ENCODE assay signal across 8 cellular contexts in genomic region chr19:44212865-44213346, GRCh38. TPM values are rescaled to one million over a fixed set of nuclear protein-coding genes. Genes with fewer than 3 reads are reported as not detected.
DNase-seq lines count a peak whose midpoint lies in the region; ATAC-seq, FAIRE-seq and TF ChIP-seq lines count a peak whose summit lies in the region.

No MANE protein-coding gene starts in this region.

- peak overlapping the region; percentile 77 for H3K4ac ChIP-seq in IMR-90 (ENCODE audit: low read depth, low read length)

- peak overlapping the region; percentile 96 for H2AFZ ChIP-seq in IMR-90 (replicated peaks; ENCODE audit: low read length, poor library complexity)

- H3K23ac ChIP-seq in IMR-90 (ENCODE audit: low read depth, low read length): peak overlapping the region; percentile 89; the same call in 1 of the 2 replicates

- H3K36me3 ChIP-seq in IMR-90 (ENCODE audit: control insufficient read depth, insufficient read depth, low read length) (peaks cover 16% of the 10 kb centered on the region), pancreas (peaks cover under 1 to 5% (median 3%) of the 10 kb centered on the region in 3 donors)

- dilution Hi-C loops in IMR-90 (cut with HindIII; ENCODE audit: low sequenced_read_pairs, unreplicated experiment): no loop called here

- H2BK15ac ChIP-seq in IMR-90 (ENCODE audit: low read depth, low read length): no peak overlapping the region

- H2BK120ac ChIP-seq in IMR-90 (ENCODE audit: low read depth, low read length): no peak overlapping the region

- H3K27me3 ChIP-seq in IMR-90 (ENCODE audit: control insufficient read depth, insufficient read depth, low read length): no peaks in the 10 kb centered on the region
- no peaks in the 10 kb centered on the region for H3K27me3 ChIP-seq in pancreas

- H2BK20ac ChIP-seq in IMR-90 (ENCODE audit: low read depth, low read length): no peak overlapping the region

- H3K4me1 Mint-ChIP-seq in activated CD4-positive, alpha-beta T cell treated with anti-CD3 and anti-CD28 coated beads, Interleukin-2, amount 10 ng/mL, durations not matched to agents 7 days and 5 days: peaks cover 25% of the 10 kb centered on the region
- peaks cover 25% of the 10 kb centered on the region for H3K4me1 Mint-ChIP-seq in activated T-cell treated with anti-CD3 and anti-CD28 coated beads, Interleukin-2, amount 50 U/mL, for 72 hours (ENCODE audit: low read depth)
- peaks cover 5% of the 10 kb centered on the region for H3K4me1 Mint-ChIP-seq in glutamatergic neuron (ENCODE audit: low read depth, unreplicated experiment)

- peaks cover 41% of the 10 kb centered on the region for H3K36me3 Mint-ChIP-seq in activated CD4-positive, alpha-beta T cell treated with anti-CD3 and anti-CD28 coated beads, Interleukin-2, amount 10 ng/mL, durations not matched to agents 7 days and 5 days (ENCODE audit: low read depth)
- H3K36me3 Mint-ChIP-seq in activated T-cell treated with anti-CD3 and anti-CD28 coated beads, Interleukin-2, amount 50 U/mL, for 72 hours (ENCODE audit: insufficient read depth in 2 of 2): peaks cover 12 to 36% of the 10 kb centered on the region in 2 donors
- H3K36me3 Mint-ChIP-seq in glutamatergic neuron (ENCODE audit: unreplicated experiment): no peaks in the 10 kb centered on the region

- H3K9me1 ChIP-seq in IMR-90 (ENCODE audit: insufficient read depth, low read length): no peaks in the 10 kb centered on the region

- TF ChIP-seq RAD21 in IMR-90 (IDR thresholded peaks at IDR 0.05; ENCODE audit: low read length): no peak

- peak overlapping the region; percentile 49 for H2BK5ac ChIP-seq in IMR-90 (ENCODE audit: low read depth, low read length, poor library complexity, severe bottlenecking)

- no peak overlapping the region for H2AK9ac ChIP-seq in IMR-90 (replicated peaks; ENCODE audit: low read depth, low read length, poor library complexity)

- DNase-seq in activated CD4-positive, alpha-beta T cell treated with anti-CD3 and anti-CD28 coated beads, Interleukin-2, amount 10 ng/mL, durations not matched to agents 7 days and 5 days: no peak
- DNase-seq in activated CD4-positive, alpha-beta T cell treated with anti-CD3 and anti-CD28 coated beads for 48 hours: no peak
- DNase-seq in IMR-90 (peak; percentile 55), glutamatergic neuron (no peak), pancreas (no peak), T1000 (lab: John Stamatoyannopoulos, UW) (no peak)
- DNase-seq in activated T-cell treated with anti-CD3 and anti-CD28 coated beads, Interleukin-2, amount 50 U/mL, for 72 hours: no peak

- H2AK5ac ChIP-seq in IMR-90 (ENCODE audit: low read depth, low read length): no peak overlapping the region

- in situ Hi-C loops in IMR-90 (cut with MboI; ENCODE audit: low sequenced_read_pairs): no loop called here

- H3K56ac ChIP-seq in IMR-90 (ENCODE audit: extremely low read depth, insufficient read depth, low read length): peak overlapping the region; percentile 64

- 0% methylated on average over 1 of the region's 15 CpGs; no CpG with 5 or more reads in 1 of the 2 experiments for WGBS in IMR-90 (ENCODE audit: extremely low coverage in 2 of 2, insufficient read length in 1 of 2), 2 experiments
- 4% methylated on average over 15 of the region's 15 CpGs for WGBS in pancreas, 2 donors

- peak; percentile 22 for ATAC-seq in IMR-90 (ENCODE audit: low read depth)
- ATAC-seq in activated T-cell treated with anti-CD3 and anti-CD28 coated beads, Interleukin-2, amount 50 U/mL, for 72 hours (replicated peaks in 1 of 2): peak in 1 of 2 donors; percentile 2
- peak; percentile 18 to 61 (median 43) for ATAC-seq in pancreas
- ATAC-seq in GM21360 (IDR thresholded peaks at IDR 0.05; ENCODE audit: unreplicated experiment): no peak

- H3K27ac ChIP-seq in IMR-90 (ENCODE audit: insufficient read depth, low read length) (peak overlapping the region; percentile 68), pancreas (peak overlapping the region in 3 of 4 donors; percentile 46 to 83 (median 73))

- H3K27ac Mint-ChIP-seq in activated CD4-positive, alpha-beta T cell treated with anti-CD3 and anti-CD28 coated beads, Interleukin-2, amount 10 ng/mL, durations not matched to agents 7 days and 5 days: peak overlapping the region; percentile 92
- peak overlapping the region; percentile 83 for H3K27ac Mint-ChIP-seq in activated T-cell treated with anti-CD3 and anti-CD28 coated beads, Interleukin-2, amount 50 U/mL, for 72 hours
- peak overlapping the region; percentile 69 for H3K27ac Mint-ChIP-seq in glutamatergic neuron (ENCODE audit: unreplicated experiment)

- H3K4me1 ChIP-seq in IMR-90 (ENCODE audit: control insufficient read depth, insufficient read depth, low read length) (no peaks in the 10 kb centered on the region), pancreas (peaks cover 0 to 4% (median under 1%) of the 10 kb centered on the region in 3 donors)

- H3K79me1 ChIP-seq in IMR-90 (ENCODE audit: low read depth in 1 of 2, low read length in 2 of 2): peaks cover 9 to 29% of the 10 kb centered on the region in 2 experiments

- H4K20me1 ChIP-seq in IMR-90 (ENCODE audit: insufficient read depth, low read length): no peaks in the 10 kb centered on the region

- H3K4me2 ChIP-seq in IMR-90 (ENCODE audit: low read depth, low read length): peak overlapping the region; percentile 98

- intact Hi-C loops in IMR-90 (cut with micrococcal nuclease): loop anchor here (5.0 kb wide), 3 partner anchors 89 to 189 kb away; partner anchors contain the start of genes ZNF225 and ZNF285
- intact Hi-C loops in pancreas (cut with DNase I): no loop called here

- H4K91ac ChIP-seq in IMR-90 (ENCODE audit: insufficient read depth, low read depth, low read length): 0 out of 2 replicates have a peak overlapping the region, but pooled peaks have one; percentile 61

- H3K14ac ChIP-seq in IMR-90 (replicated peaks; ENCODE audit: low read depth, low read length): peak overlapping the region; percentile 85

- H3K9me3 ChIP-seq in IMR-90 (ENCODE audit: control insufficient read depth, insufficient read depth, low read length) (no peaks in the 10 kb centered on the region), pancreas (no peaks in the 10 kb centered on the region)

- no peak overlapping the region for H3K18ac ChIP-seq in IMR-90 (ENCODE audit: low read depth, low read length)

- H3K9me3 Mint-ChIP-seq in activated CD4-positive, alpha-beta T cell treated with anti-CD3 and anti-CD28 coated beads, Interleukin-2, amount 10 ng/mL, durations not matched to agents 7 days and 5 days: peaks cover 24% of the 10 kb centered on the region
- H3K9me3 Mint-ChIP-seq in activated T-cell treated with anti-CD3 and anti-CD28 coated beads, Interleukin-2, amount 50 U/mL, for 72 hours: peaks cover 4 to 7% of the 10 kb centered on the region in 2 donors
- peaks cover 5% of the 10 kb centered on the region for H3K9me3 Mint-ChIP-seq in glutamatergic neuron (ENCODE audit: unreplicated experiment)

- H3K9ac ChIP-seq in IMR-90 (ENCODE audit: low read depth, low read length): peak overlapping the region; percentile 72

- no peak for TF ChIP-seq POLR2A in IMR-90 (IDR thresholded peaks at IDR 0.05; ENCODE audit: low read depth, low read length)

- CTCF ChIA-PET in activated CD4-positive, alpha-beta T cell treated with anti-CD3 and anti-CD28 coated beads, Interleukin-2, amount 10 ng/mL, durations not matched to agents 7 days and 5 days (lab: Charles Lee): interaction anchor here (0.6 to 1.4 kb wide), 4 partner anchors 30 to 304 kb away, joined by 3 read pairs; no protein-coding TSS in a partner anchor
- CTCF ChIA-PET in IMR-90 (lab: Yijun Ruan, JAX): interaction anchor here (1.9 kb wide), 1 partner anchor 11 kb away, joined by 4 read pairs; no protein-coding TSS in a partner anchor

- peak overlapping the region; percentile 38 to 90 for H4K8ac ChIP-seq in IMR-90 (ENCODE audit: low read depth in 2 of 2, low read length in 2 of 2)

- H3K27me3 Mint-ChIP-seq in activated CD4-positive, alpha-beta T cell treated with anti-CD3 and anti-CD28 coated beads, Interleukin-2, amount 10 ng/mL, durations not matched to agents 7 days and 5 days: no peaks in the 10 kb centered on the region
- H3K27me3 Mint-ChIP-seq in activated T-cell treated with anti-CD3 and anti-CD28 coated beads, Interleukin-2, amount 50 U/mL, for 72 hours (ENCODE audit: low read depth): no peaks in the 10 kb centered on the region
- peaks cover 2% of the 10 kb centered on the region for H3K27me3 Mint-ChIP-seq in glutamatergic neuron (ENCODE audit: unreplicated experiment)

- TF ChIP-seq CTCF in IMR-90 (conservative IDR thresholded peaks at IDR 0.05; ENCODE audit: low read depth, low read length) (no peak), glutamatergic neuron (IDR thresholded peaks at IDR 0.05; ENCODE audit: partially characterized antibody, unreplicated experiment) (no peak), pancreas (IDR thresholded peaks at IDR 0.05) (no peak)

- POLR2A ChIA-PET in activated CD4-positive, alpha-beta T cell treated with anti-CD3 and anti-CD28 coated beads, Interleukin-2, amount 10 ng/mL, durations not matched to agents 7 days and 5 days (lab: Charles Lee): no interaction called here
- POLR2A ChIA-PET in IMR-90 (lab: Charles Lee; ENCODE audit: unreplicated experiment): no interaction called here

- TSS peak; percentile 40 for BruUV-seq in IMR-90 (replicated peaks; lab: Mats Ljungman, UMichigan)

- no peak for FAIRE-seq in pancreas (lab: Jason Lieb, UNC)

- H4K5ac ChIP-seq in IMR-90 (ENCODE audit: low read depth, low read length): peak overlapping the region; percentile 73; the same call in 1 of the 2 replicates

- peak overlapping the region; percentile 92 for H3K4me3 Mint-ChIP-seq in activated CD4-positive, alpha-beta T cell treated with anti-CD3 and anti-CD28 coated beads, Interleukin-2, amount 10 ng/mL, durations not matched to agents 7 days and 5 days
- H3K4me3 Mint-ChIP-seq in activated T-cell treated with anti-CD3 and anti-CD28 coated beads, Interleukin-2, amount 50 U/mL, for 72 hours: peak overlapping the region; percentile 87 to 95
- H3K4me3 Mint-ChIP-seq in glutamatergic neuron (ENCODE audit: unreplicated experiment): peak overlapping the region; percentile 93

- H3K4me3 ChIP-seq in IMR-90 (ENCODE audit: insufficient read depth, low read depth, low read length) (peak overlapping the region; percentile 78), pancreas (peak overlapping the region; percentile 36 to 76 (median 68))

RNA-seq across cellular contexts. Expression of gene ZNF227, which starts 0.6 kb away (rescaled TPM):
- 10 to 100 TPM; 29.8 to 30.7 TPM for total RNA-seq in activated CD4-positive, alpha-beta T cell treated with anti-CD3 and anti-CD28 coated beads, Interleukin-2, amount 10 ng/mL, durations not matched to agents 7 days and 5 days
- total RNA-seq in IMR-90 (2012; rRNA removed): 17.8 and 19.2 TPM in 2 replicates
- polyA plus RNA-seq in IMR-90 (2012; rRNA removed): 3.4 and 4.9 TPM in 2 replicates
- polyA plus RNA-seq in IMR-90 (2012; cell fraction: cytosol; rRNA removed): 0.99 and 1.3 TPM in 2 replicates
- polyA plus RNA-seq in IMR-90 (2012; cell fraction: nucleus; rRNA removed; ENCODE audit: low replicate concordance): 0.99 and 5.0 TPM in 2 replicates
- 10 to 100 TPM; 31.5 to 36.6 TPM for total RNA-seq in activated T-cell treated with anti-CD3 and anti-CD28 coated beads, Interleukin-2, amount 50 U/mL, for 72 hours
- total RNA-seq in glutamatergic neuron (ENCODE audit: unreplicated experiment): 26.4 TPM
- 1 to 10 TPM; 6.3 to 9.7 (median 8.6) TPM for total RNA-seq in pancreas
- 1 to 10 TPM; 2.9 to 4.2 TPM for polyA plus RNA-seq in pancreas

RNA-seq across cellular contexts. Expression of gene ZNF233, which starts 46.8 kb away (rescaled TPM):
- under 1 TPM; 0.69 to 0.85 TPM for total RNA-seq in activated CD4-positive, alpha-beta T cell treated with anti-CD3 and anti-CD28 coated beads, Interleukin-2, amount 10 ng/mL, durations not matched to agents 7 days and 5 days
- total RNA-seq in IMR-90 (2012; rRNA removed) (0.56 and 0.72 TPM in 2 replicates), glutamatergic neuron (ENCODE audit: unreplicated experiment) (5.8 TPM), pancreas (under 1 TPM; 0.20 to 0.75 (median 0.30) TPM)
- polyA plus RNA-seq in IMR-90 (2012; rRNA removed) (0.26 and 0.39 TPM in 2 replicates), pancreas (under 1 TPM; 0.30 to 0.49 TPM)
- polyA plus RNA-seq in IMR-90 (2012; cell fraction: cytosol; rRNA removed): 0.09 and 0.11 TPM in 2 replicates
- polyA plus RNA-seq in IMR-90 (2012; cell fraction: nucleus; rRNA removed; ENCODE audit: low replicate concordance): 0.11 and 0.44 TPM in 2 replicates
- under 1 TPM; 0.28 to 0.38 TPM for total RNA-seq in activated T-cell treated with anti-CD3 and anti-CD28 coated beads, Interleukin-2, amount 50 U/mL, for 72 hours

RNA-seq across cellular contexts. Expression of gene ZNF226, which starts 48.0 kb away (rescaled TPM):
- total RNA-seq in activated CD4-positive, alpha-beta T cell treated with anti-CD3 and anti-CD28 coated beads, Interleukin-2, amount 10 ng/mL, durations not matched to agents 7 days and 5 days: 10 to 100 TPM; 18.4 to 20.4 TPM
- total RNA-seq in IMR-90 (2012; rRNA removed) (14.0 and 16.7 TPM in 2 replicates), glutamatergic neuron (ENCODE audit: unreplicated experiment) (27.9 TPM), pancreas (10 to 100 TPM in 1 of 6 donors, 1 to 10 TPM in 5; 4.8 to 11.7 (median 6.2) TPM)
- polyA plus RNA-seq in IMR-90 (2012; rRNA removed) (12.6 and 15.7 TPM in 2 replicates), pancreas (10 to 100 TPM in 1 of 2 donors, 1 to 10 TPM in 1; 5.7 to 12.8 TPM)
- 4.1 and 10.8 TPM in 2 replicates for polyA plus RNA-seq in IMR-90 (2012; cell fraction: cytosol; rRNA removed)
- polyA plus RNA-seq in IMR-90 (2012; cell fraction: nucleus; rRNA removed; ENCODE audit: low replicate concordance): 5.4 and 30.3 TPM in 2 replicates
- total RNA-seq in activated T-cell treated with anti-CD3 and anti-CD28 coated beads, Interleukin-2, amount 50 U/mL, for 72 hours: 10 to 100 TPM; 15.3 to 16.3 TPM
